In the genomic region with DNA sequence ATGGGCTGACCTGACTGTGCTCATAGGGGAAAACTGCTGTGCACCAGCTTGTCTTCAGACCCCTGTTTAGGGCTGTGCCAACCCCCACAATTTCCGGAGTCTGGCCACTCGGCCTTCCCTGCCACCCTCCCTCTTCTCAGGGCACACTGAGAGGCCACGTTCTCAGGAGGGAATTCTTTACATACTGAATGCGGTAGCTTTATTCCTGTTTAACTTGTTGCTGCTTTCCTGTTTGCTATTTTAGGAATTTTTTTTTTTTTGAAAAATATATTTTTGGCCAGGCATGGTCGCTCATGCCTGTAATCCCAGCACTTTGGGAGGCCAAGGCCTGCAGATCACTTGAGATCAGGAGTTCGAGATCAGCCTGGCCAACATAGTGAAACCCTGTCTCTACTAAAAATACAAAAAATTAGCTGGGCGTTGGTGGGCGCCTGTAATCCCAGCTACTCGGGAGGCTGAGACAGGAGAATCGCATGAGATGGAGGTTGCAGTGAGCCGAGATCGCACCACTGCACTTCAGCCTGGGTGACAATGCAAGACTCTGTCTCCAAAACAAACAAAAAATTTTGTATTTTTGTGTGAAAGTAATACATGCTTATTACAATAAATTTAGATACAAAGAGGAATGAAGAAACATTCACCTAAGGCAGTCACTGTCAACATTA, we compare ENCODE assay signal across 12 cellular contexts. TPM values are rescaled to one million over a fixed set of nuclear protein-coding genes. Genes with fewer than 3 reads are reported as not detected.
DNase-seq lines count a peak whose midpoint lies in the region; ATAC-seq and TF ChIP-seq lines count a peak whose summit lies in the region.
"Had no signal": no experiment of that assay in that cellular context is flagged by ENCODE, and none has a peak within 500 bp of the region (broad histone marks: within the 10 kb centered on the region; RNA-seq: fewer than 3 reads in every experiment).

No MANE protein-coding gene starts in this region.

- no peak for ATAC-seq in activated CD8-positive, alpha-beta T cell treated with anti-CD3 and anti-CD28 coated beads, Interleukin-2, amount 10 ng/mL, durations not matched to agents 7 days and 5 days
- no peak for ATAC-seq in lower lobe of right lung
- ATAC-seq: PC-3 had no signal

- POLR2A ChIA-PET in activated CD8-positive, alpha-beta T cell treated with anti-CD3 and anti-CD28 coated beads, Interleukin-2, amount 10 ng/mL, durations not matched to agents 7 days and 5 days (lab: Charles Lee), result interaction anchor here (0.6 kb wide), 1 partner anchor 16 kb away, joined by 3 read pairs; no protein-coding TSS in a partner anchor

- peaks cover 21% of the 10 kb centered on the region for H3K36me3 Mint-ChIP-seq in activated CD8-positive, alpha-beta T cell treated with anti-CD3 and anti-CD28 coated beads, Interleukin-2, amount 10 ng/mL, durations not matched to agents 7 days and 5 days (ENCODE audit: low read depth)

- CTCF ChIA-PET in activated CD8-positive, alpha-beta T cell treated with anti-CD3 and anti-CD28 coated beads, Interleukin-2, amount 10 ng/mL, durations not matched to agents 7 days and 5 days (lab: Charles Lee), result interaction anchor here (1.0 to 2.4 kb wide), 3 partner anchors 11 to 41 kb away, joined by 3 to 13 read pairs (median 4); no protein-coding TSS in a partner anchor

- H3K9me3 Mint-ChIP-seq in activated CD8-positive, alpha-beta T cell treated with anti-CD3 and anti-CD28 coated beads, Interleukin-2, amount 10 ng/mL, durations not matched to agents 7 days and 5 days (ENCODE audit: insufficient read depth), result no peaks in the 10 kb centered on the region
- H3K9me3 Mint-ChIP-seq: nephron progenitor cell; T-helper 1 cell treated with Interleukin-12 subunit alpha and Interleukin-12 subunit beta and Interleukin-4 antibody, amounts not matched to agents 30 μg/mL and 1 μg/mL, for 36 hours had no signal

- H3K4me3 Mint-ChIP-seq in activated CD8-positive, alpha-beta T cell treated with anti-CD3 and anti-CD28 coated beads, Interleukin-2, amount 10 ng/mL, durations not matched to agents 7 days and 5 days, result no peak overlapping the region
- H3K4me3 Mint-ChIP-seq: nephron progenitor cell had no signal

- H3K27me3 ChIP-seq in lower lobe of right lung (ENCODE audit: low read depth), result no peaks in the 10 kb centered on the region

- H3K9me3 ChIP-seq in lower lobe of right lung, result no peaks in the 10 kb centered on the region

- peaks cover 47% of the 10 kb centered on the region for H3K4me1 Mint-ChIP-seq in activated CD8-positive, alpha-beta T cell treated with anti-CD3 and anti-CD28 coated beads, Interleukin-2, amount 10 ng/mL, durations not matched to agents 7 days and 5 days (ENCODE audit: low read depth)

- intact Hi-C loops in lower lobe of right lung (cut with DNase I), result no loop called here

- no peak; the same call in 1 of the 2 replicates for TF ChIP-seq EP300 in Ishikawa (IDR thresholded peaks at IDR 0.05; ENCODE audit: borderline replicate concordance)

- peaks cover 45% of the 10 kb centered on the region for H3K4me1 ChIP-seq in lower lobe of right lung

- H3K27me3 Mint-ChIP-seq in activated CD8-positive, alpha-beta T cell treated with anti-CD3 and anti-CD28 coated beads, Interleukin-2, amount 10 ng/mL, durations not matched to agents 7 days and 5 days (ENCODE audit: low read depth), result no peaks in the 10 kb centered on the region

- TF ChIP-seq CTCF in lower lobe of right lung (IDR thresholded peaks at IDR 0.05), result no peak

- H3K27ac Mint-ChIP-seq in activated CD8-positive, alpha-beta T cell treated with anti-CD3 and anti-CD28 coated beads, Interleukin-2, amount 10 ng/mL, durations not matched to agents 7 days and 5 days, result peak overlapping the region; percentile 31
- H3K27ac Mint-ChIP-seq: nephron progenitor cell had no signal

- DNase-seq in activated CD8-positive, alpha-beta T cell treated with anti-CD3 and anti-CD28 coated beads, Interleukin-2, amount 10 ng/mL, durations not matched to agents 7 days and 5 days, result no peak
- no peak for DNase-seq in lower lobe of right lung
- DNase-seq in HuH-7 (ENCODE audit: low spot score), result no peak
- DNase-seq in dedifferentiated amniotic fluid mesenchymal stem cell (ENCODE audit: extremely low spot score), result no peak
- no peak for DNase-seq in MV-4-11 (lab: John Stamatoyannopoulos, UW)
- DNase-seq: NCI-H2227 treated with DMSO at 0.1 percent for 48 hours, nephron progenitor cell, PC-3 had no signal

- H3K27ac ChIP-seq in lower lobe of right lung (peak overlapping the region; percentile 74), temporal lobe (ENCODE audit: low read depth, low read length) (peak overlapping the region; percentile 97)
- H3K27ac ChIP-seq: epithelial cell of prostate had no signal

- peaks cover 13% of the 10 kb centered on the region for H3K36me3 ChIP-seq in lower lobe of right lung

- TF ChIP-seq RAD21 in Ishikawa (IDR thresholded peaks at IDR 0.05; ENCODE audit: low read depth), result no peak

- H3K4me3 ChIP-seq in lower lobe of right lung, result no peak overlapping the region

TF ChIP-seq in Ishikawa, 13 proteins besides CTCF, POLR2A, EP300 and RAD21:
- TF ChIP-seq YY1 (IDR thresholded peaks at IDR 0.05; ENCODE audit: low read depth) (no peak), TEAD4 (IDR thresholded peaks at IDR 0.05) (peak; percentile 71)
TF ChIP-seq in Ishikawa: peak in this region for 1.

RNA-seq across cellular contexts. Expression of a gene that starts 39.5 kb away (rescaled TPM):
- 10 to 100 TPM; 13.7 to 16.1 TPM for total RNA-seq in activated CD8-positive, alpha-beta T cell treated with anti-CD3 and anti-CD28 coated beads, Interleukin-2, amount 10 ng/mL, durations not matched to agents 7 days and 5 days
- total RNA-seq in lower lobe of right lung (68.1 TPM), temporal lobe (4.2 TPM)
